29 cellular contexts compared by ENCODE assay signal in the genomic region with DNA sequence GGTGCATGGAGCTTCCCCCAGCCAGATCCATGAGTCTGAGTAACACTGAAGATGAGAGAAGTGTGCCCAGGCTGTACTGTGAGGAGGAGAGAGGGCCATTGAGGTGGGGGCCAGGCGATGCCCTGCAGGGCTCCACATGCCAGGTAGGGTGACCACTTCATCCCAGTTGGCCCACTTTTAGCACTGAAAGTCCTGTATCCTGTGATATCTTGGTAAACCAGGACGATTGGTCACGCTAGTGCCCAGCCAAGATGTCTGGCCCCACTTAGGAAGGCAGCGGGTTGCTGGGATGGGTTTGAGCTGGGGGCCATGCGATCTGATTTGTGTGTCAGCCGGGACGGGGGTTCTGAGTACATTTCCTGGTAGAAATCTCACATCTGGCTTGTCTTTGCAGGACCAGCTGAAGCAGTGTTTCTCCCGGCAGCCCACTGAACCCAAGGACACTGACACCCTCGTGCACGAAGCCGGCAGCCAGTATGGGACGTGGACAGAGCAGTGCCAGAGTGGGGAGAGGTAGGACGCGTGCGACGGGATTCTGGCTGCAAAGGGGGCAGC. TPM values are rescaled to one million over a fixed set of nuclear protein-coding genes. Genes with fewer than 3 reads are reported as not detected.
DNase-seq lines count a peak whose midpoint lies in the region; ATAC-seq, FAIRE-seq and TF ChIP-seq lines count a peak whose summit lies in the region.
"Had no signal": no experiment of that assay in that cellular context is flagged by ENCODE, and none has a peak within 500 bp of the region (broad histone marks: within the 10 kb centered on the region; RNA-seq: fewer than 3 reads in every experiment).

No MANE protein-coding gene starts in this region.

- POLR2A ChIA-PET in H1 (lab: Charles Lee; ENCODE audit: partially characterized antibody), result interaction anchor here (0.5 kb wide), 1 partner anchor 18 kb away, joined by 3 read pairs; no protein-coding TSS in a partner anchor

- H3K27ac Mint-ChIP-seq in natural killer cell treated with Interleukin-12 subunit alpha and Interleukin-12 subunit beta and Interleukin-15 and Interleukin-18, amount 100 ng/mL, for 72 hours, result no peak overlapping the region
- H3K27ac Mint-ChIP-seq in natural killer cell, result no peak overlapping the region
- H3K27ac Mint-ChIP-seq: CD4-positive, alpha-beta T cell; HFFc6 had no signal

- H2BK120ac ChIP-seq in H1 (replicated peaks; ENCODE audit: low read depth, low read length) (no peak overlapping the region), mesenchymal stem cell (ENCODE audit: low read depth, low read length) (no peak overlapping the region)

- no peak overlapping the region for H2BK20ac ChIP-seq in H1 (ENCODE audit: low read length)

- H3K79me2 ChIP-seq in H1 (ENCODE audit: control insufficient read depth in 1 of 2, insufficient read depth in 2 of 2, low read length in 2 of 2), result no peaks in the 10 kb centered on the region

- TF ChIP-seq RAD21 in H1 (IDR thresholded peaks at IDR 0.05 in 1 of 2, conservative IDR thresholded peaks at IDR 0.05 in 1 of 2; ENCODE audit: low read depth in 2 of 2, low read length in 2 of 2), result no peak

- H4K91ac ChIP-seq in H1 (replicated peaks; ENCODE audit: insufficient read length, low read length) (peak overlapping the region; percentile 17), mesenchymal stem cell (ENCODE audit: low read length) (no peak overlapping the region)

- 0 out of 7 replicates have a peak, but pooled peaks cover 0 to 4% (median 0%) of the 10 kb centered on the region in 4 experiments for H3K4me1 ChIP-seq in H1 (replicated peaks in 1 of 4; ENCODE audit: control insufficient read depth in 3 of 4, insufficient read depth in 4 of 4, low read length in 3 of 4)
- peaks cover 1% of the 10 kb centered on the region for H3K4me1 ChIP-seq in mesenchymal stem cell (ENCODE audit: control insufficient read depth, insufficient read depth, low read depth, low read length)
- H3K4me1 ChIP-seq: HAP-1 had no signal

- H2BK12ac ChIP-seq in H1 (ENCODE audit: low read depth, low read length) (no peak overlapping the region), mesenchymal stem cell (ENCODE audit: low read length in 2 of 2) (no peak overlapping the region)

- no peak for FAIRE-seq in H1 (lab: Jason Lieb, UNC)
- peak; percentile 84 for FAIRE-seq in urothelium cell line (lab: Jason Lieb, UNC)
- FAIRE-seq: A549, GM18507, HTR-8/SVneo had no signal

- H3K14ac ChIP-seq in H1 (ENCODE audit: insufficient read length) (no peak overlapping the region), mesenchymal stem cell (ENCODE audit: low read length in 2 of 2) (no peak overlapping the region)

- intact Hi-C loops in natural killer cell (cut with micrococcal nuclease), result no loop called here
- intact Hi-C loops in left colon (cut with DNase I, micrococcal nuclease), result no loop called here

- H2AK5ac ChIP-seq in H1 (ENCODE audit: low read depth, low read length) (no peak overlapping the region), mesenchymal stem cell (ENCODE audit: low read length, severe bottlenecking) (no peak overlapping the region)

- no peak for ATAC-seq in natural killer cell treated with Interleukin-12 subunit alpha and Interleukin-12 subunit beta and Interleukin-15 and Interleukin-18, amount 100 ng/mL, for 72 hours
- no peak for ATAC-seq in natural killer cell
- ATAC-seq in left colon, result no peak
- no peak for ATAC-seq in HG03378 (IDR thresholded peaks at IDR 0.05; ENCODE audit: unreplicated experiment)
- ATAC-seq: A549 had no signal

- TF ChIP-seq CTCF in natural killer cell (IDR thresholded peaks at IDR 0.05), result no peak
- no peak for TF ChIP-seq CTCF in H1 (IDR thresholded peaks at IDR 0.05; ENCODE audit: control extremely low read depth in 1 of 3, insufficient read depth in 1 of 3, low read depth in 1 of 3, low read length in 3 of 3)

- H3K23ac ChIP-seq in H1 (ENCODE audit: insufficient read length) (no peak overlapping the region), mesenchymal stem cell (ENCODE audit: low read length in 2 of 2) (no peak overlapping the region)

- H3K23me2 ChIP-seq in H1 (ENCODE audit: low read depth, low read length), result no peaks in the 10 kb centered on the region

- no peaks in the 10 kb centered on the region for H3K9me3 Mint-ChIP-seq in natural killer cell treated with Interleukin-12 subunit alpha and Interleukin-12 subunit beta and Interleukin-15 and Interleukin-18, amount 100 ng/mL, for 72 hours
- no peaks in the 10 kb centered on the region for H3K9me3 Mint-ChIP-seq in natural killer cell
- H3K9me3 Mint-ChIP-seq: CD4-positive, alpha-beta T cell had no signal

- no peak overlapping the region for H3K4me3 Mint-ChIP-seq in natural killer cell treated with Interleukin-12 subunit alpha and Interleukin-12 subunit beta and Interleukin-15 and Interleukin-18, amount 100 ng/mL, for 72 hours
- no peak overlapping the region for H3K4me3 Mint-ChIP-seq in natural killer cell
- H3K4me3 Mint-ChIP-seq: CD4-positive, alpha-beta T cell; HFFc6 had no signal

- H3K4me1 Mint-ChIP-seq in natural killer cell treated with Interleukin-12 subunit alpha and Interleukin-12 subunit beta and Interleukin-15 and Interleukin-18, amount 100 ng/mL, for 72 hours (ENCODE audit: low read depth in 2 of 2), result no peaks in the 10 kb centered on the region
- H3K4me1 Mint-ChIP-seq in natural killer cell, result no peaks in the 10 kb centered on the region

- H2AFZ ChIP-seq in H1 (ENCODE audit: low read length) (no peak overlapping the region), mesenchymal stem cell (ENCODE audit: low read depth, low read length) (no peak overlapping the region)
- H2AFZ ChIP-seq: GM23248 had no signal

- WGBS in H1 (ENCODE audit: extremely low coverage in 1 of 2, insufficient coverage in 1 of 2, insufficient read length in 1 of 2, insufficient replicate concordance in 2 of 2, low coverage in 1 of 2, low lambda C conversion rate in 2 of 2, missing lambda C conversion rate in 1 of 2), 2 experiments, result 87% methylated on average over 16 of the region's 16 CpGs; no CpG with 5 or more reads in 1 of the 2 experiments
- WGBS in mesenchymal stem cell, result 89% methylated on average over 12 of the region's 16 CpGs

- H3K4me3 ChIP-seq in H1 (ENCODE audit: extremely low read depth in 1 of 4, insufficient read depth in 2 of 4, low read depth in 3 of 4, low read length in 4 of 4), result no peak overlapping the region
- H3K4me3 ChIP-seq in mesenchymal stem cell (ENCODE audit: insufficient read depth in 1 of 2, low read depth in 1 of 2, low read length in 2 of 2), result no peak overlapping the region
- H3K4me3 ChIP-seq: A549; BLaER1 treated with 17β-estradiol and CSF1 and Interleukin-3, amounts not matched to agents 10 nM and 100 nM; GM23248; HAP-1; MG63 had no signal

- TF ChIP-seq EP300 in H1 (IDR thresholded peaks at IDR 0.05; ENCODE audit: borderline replicate concordance in 1 of 2, low read depth in 2 of 2, low read length in 2 of 2), result no peak

- H3K27ac ChIP-seq in H1 (ENCODE audit: low read depth, low read length), result no peak overlapping the region
- H3K27ac ChIP-seq in mesenchymal stem cell (ENCODE audit: low read length, poor library complexity, severe bottlenecking), result no peak overlapping the region
- H3K27ac ChIP-seq: A549; BLaER1 treated with 17β-estradiol and CSF1 and Interleukin-3, amounts not matched to agents 10 nM and 100 nM; GM23248 had no signal

- no peak overlapping the region for H4K5ac ChIP-seq in H1 (ENCODE audit: insufficient read length, low read depth, low read length)

- no peak overlapping the region for H3K4me2 ChIP-seq in H1 (ENCODE audit: insufficient read depth in 1 of 2, low read depth in 2 of 2, low read length in 2 of 2)
- no peak overlapping the region for H3K4me2 ChIP-seq in mesenchymal stem cell (ENCODE audit: low read length, poor library complexity, severe bottlenecking)
- H3K4me2 ChIP-seq: A549; BLaER1 treated with 17β-estradiol and CSF1 and Interleukin-3, amounts not matched to agents 10 nM and 100 nM had no signal

- no peak overlapping the region for H3K56ac ChIP-seq in H1 (replicated peaks; ENCODE audit: insufficient read length, low read depth, low read length)

- TF ChIP-seq POLR2A in H1 (IDR thresholded peaks at IDR 0.05; ENCODE audit: control extremely low read depth in 1 of 2, low read depth in 2 of 2, low read length in 2 of 2), result no peak

- H3K27me3 ChIP-seq in H1 (replicated peaks in 1 of 4; ENCODE audit: control insufficient read depth in 3 of 4, extremely low read depth in 1 of 4, insufficient read depth in 3 of 4, low read length in 3 of 4) (no peaks in the 10 kb centered on the region), mesenchymal stem cell (ENCODE audit: control insufficient read depth in 1 of 2, insufficient read depth in 1 of 2, low read length in 2 of 2) (no peaks in the 10 kb centered on the region)
- H3K27me3 ChIP-seq: BLaER1 treated with 17β-estradiol and CSF1 and Interleukin-3, amounts not matched to agents 10 nM and 100 nM; MG63 had no signal

- no peaks in the 10 kb centered on the region for H3K36me3 Mint-ChIP-seq in natural killer cell treated with Interleukin-12 subunit alpha and Interleukin-12 subunit beta and Interleukin-15 and Interleukin-18, amount 100 ng/mL, for 72 hours
- no peaks in the 10 kb centered on the region for H3K36me3 Mint-ChIP-seq in natural killer cell

- no peaks in the 10 kb centered on the region; a peak in 2 of 8 replicates for H3K36me3 ChIP-seq in H1 (ENCODE audit: control insufficient read depth in 2 of 4, insufficient read depth in 4 of 4, low read length in 3 of 4)
- peaks cover 13 to 20% of the 10 kb centered on the region in 2 experiments for H3K36me3 ChIP-seq in mesenchymal stem cell (ENCODE audit: control insufficient read depth in 1 of 2, insufficient read depth in 2 of 2, low read depth in 1 of 2, low read length in 2 of 2)
- H3K36me3 ChIP-seq: BLaER1 treated with 17β-estradiol and CSF1 and Interleukin-3, amounts not matched to agents 10 nM and 100 nM had no signal

- H2BK5ac ChIP-seq in H1 (ENCODE audit: low read depth, low read length) (no peak overlapping the region), mesenchymal stem cell (ENCODE audit: low read depth, low read length, poor library complexity, severe bottlenecking) (no peak overlapping the region)

- DNase-seq in natural killer cell treated with Interleukin-12 subunit alpha and Interleukin-12 subunit beta and Interleukin-15 and Interleukin-18, amount 100 ng/mL, for 72 hours (ENCODE audit: low spot score), result peak; percentile 41
- no peak for DNase-seq in natural killer cell
- no peak for DNase-seq in H1 (ENCODE audit: low read depth in 1 of 2, low spot score in 2 of 2)
- no peak for DNase-seq in mesenchymal stem cell
- no peak for DNase-seq in urothelium cell line (ENCODE audit: low spot score)
- no peak for DNase-seq in left colon
- no peak for DNase-seq in NCI-H187 treated with DMSO at 0.1 percent for 48 hours (lab: John Stamatoyannopoulos, UW)
- DNase-seq: AML-193; CD4-positive, alpha-beta T cell; DMS53; GM23248; HFFc6; KBM-7; MG63; NCI-H2029 treated with DMSO at 0.1 percent for 48 hours; NCI-H69; RPMI8226; SHP77 had no signal

- H4K20me1 ChIP-seq in H1 (replicated peaks in 1 of 2; ENCODE audit: control insufficient read depth in 1 of 2, insufficient read depth in 2 of 2, low read length in 2 of 2), result peaks cover 0 to 3% of the 10 kb centered on the region in 2 experiments
- H4K20me1 ChIP-seq: BLaER1 treated with 17β-estradiol and CSF1 and Interleukin-3, amounts not matched to agents 10 nM and 100 nM had no signal

- no peak overlapping the region for H4K8ac ChIP-seq in H1 (ENCODE audit: extremely low read depth, insufficient read depth, low read length)
- no peak overlapping the region for H4K8ac ChIP-seq in mesenchymal stem cell (ENCODE audit: low read length)

- H2BK15ac ChIP-seq in H1 (ENCODE audit: low read length), result no peak overlapping the region
- H2BK15ac ChIP-seq in mesenchymal stem cell (ENCODE audit: low read depth, poor library complexity, severe bottlenecking), result peak overlapping the region; percentile 55

- H3K4ac ChIP-seq in H1 (replicated peaks; ENCODE audit: insufficient read length, low read depth, low read length) (no peak overlapping the region), mesenchymal stem cell (ENCODE audit: low read depth in 1 of 2, low read length in 2 of 2) (no peak overlapping the region)

- H3K9me3 ChIP-seq in H1 (ENCODE audit: insufficient read depth in 2 of 2, low read depth in 1 of 2, low read length in 1 of 2), result no peaks in the 10 kb centered on the region
- H3K9me3 ChIP-seq in mesenchymal stem cell (ENCODE audit: control insufficient read depth, low read length), result no peaks in the 10 kb centered on the region
- H3K9me3 ChIP-seq: A549; BLaER1 treated with 17β-estradiol and CSF1 and Interleukin-3, amounts not matched to agents 10 nM and 100 nM; HAP-1; MG63 had no signal

- CTCF ChIA-PET in H1 (lab: Charles Lee; ENCODE audit: partially characterized antibody), result interaction anchor here (1.0 to 6.0 kb wide), 4 partner anchors 10 to 89 kb away, joined by 3 to 37 read pairs (median 6); no protein-coding TSS in a partner anchor

- H3K18ac ChIP-seq in H1 (ENCODE audit: extremely low read depth, low read length) (no peak overlapping the region), mesenchymal stem cell (ENCODE audit: low read depth in 1 of 2, low read length in 2 of 2) (no peak overlapping the region)

- H3K79me1 ChIP-seq in H1 (ENCODE audit: low read depth, low read length) (no peaks in the 10 kb centered on the region), mesenchymal stem cell (replicated peaks; ENCODE audit: low read length, poor library complexity, severe bottlenecking) (peaks cover 2% of the 10 kb centered on the region)

- H3K27me3 Mint-ChIP-seq in natural killer cell treated with Interleukin-12 subunit alpha and Interleukin-12 subunit beta and Interleukin-15 and Interleukin-18, amount 100 ng/mL, for 72 hours, result no peaks in the 10 kb centered on the region
- no peaks in the 10 kb centered on the region for H3K27me3 Mint-ChIP-seq in natural killer cell (ENCODE audit: low read depth in 2 of 2)
- H3K27me3 Mint-ChIP-seq: CD4-positive, alpha-beta T cell had no signal

- H3K9ac ChIP-seq in H1 (replicated peaks in 1 of 4; ENCODE audit: extremely low read depth in 1 of 4, low read depth in 3 of 4, low read length in 3 of 4) (no peak overlapping the region), mesenchymal stem cell (ENCODE audit: low read length) (no peak overlapping the region)
- H3K9ac ChIP-seq: BLaER1 treated with 17β-estradiol and CSF1 and Interleukin-3, amounts not matched to agents 10 nM and 100 nM; GM23248 had no signal

RNA-seq across cellular contexts. Expression of a gene that starts 29.2 kb away (rescaled TPM):
- under 1 TPM in 1 of 2 donors, not detected in 1; 0.78 TPM for total RNA-seq in natural killer cell treated with Interleukin-12 subunit alpha and Interleukin-12 subunit beta and Interleukin-15 and Interleukin-18, amount 100 ng/mL, for 72 hours
- total RNA-seq in natural killer cell (under 1 TPM in 1 of 3 donors, not detected in 2; 0.68 TPM), left colon (1 to 10 TPM in 1 of 2 donors, under 1 TPM in 1; 0.70 to 2.1 TPM)
- total RNA-seq in H1 (2021; fragmentation: NEBNext Ultra II Directional; extraction: Animal tissue kit (Norgen Biotek cat#: 25700)), result 0.58 TPM in 1 of 2 replicates, not detected in the other
- 0.44 and 0.63 TPM in 2 replicates for polyA plus RNA-seq in H1 (2011; rRNA removed)
- polyA plus RNA-seq in H1 (2011; cell fraction: cytosol; rRNA removed), result 0.78 TPM
- polyA plus RNA-seq in H1 (2011; cell fraction: nucleus; rRNA removed), result 1.3 TPM
- polyA plus RNA-seq in H1 (2012, experiment 1 of 2), result 0.20 to 0.31 TPM (median 0.23 TPM) in 3 of 4 replicates, not detected in the other
- not detected for polyA plus RNA-seq in H1 (2012, experiment 2 of 2)
- polyA plus RNA-seq in H1 (2013, experiment 1 of 2), result 0.30 TPM
- 0.15 TPM for polyA plus RNA-seq in H1 (2013, experiment 2 of 2)
- polyA minus RNA-seq in H1 (2011; rRNA and poly(A)+ RNA removed), result not detected in 2 replicates
- not detected for polyA minus RNA-seq in H1 (2011; cell fraction: cytosol; rRNA and poly(A)+ RNA removed)
- polyA minus RNA-seq in H1 (2011; cell fraction: nucleus; rRNA and poly(A)+ RNA removed), result not detected
- polyA plus RNA-seq in mesenchymal stem cell (2013, experiment 1 of 2), result not detected
- not detected for polyA plus RNA-seq in mesenchymal stem cell (2013, experiment 2 of 2)
- total RNA-seq: CD4-positive, alpha-beta T cell; Daoy; G401; GM23248; HFFc6; LHCN-M2; NCI-H460 had no signal
- polyA plus RNA-seq: A549, GM23248 had no signal

RNA-seq across cellular contexts. Expression of a gene that starts 48.9 kb away (rescaled TPM):
- not detected for total RNA-seq in natural killer cell treated with Interleukin-12 subunit alpha and Interleukin-12 subunit beta and Interleukin-15 and Interleukin-18, amount 100 ng/mL, for 72 hours
- total RNA-seq in natural killer cell (not detected), left colon (under 1 TPM; 0.37 to 0.67 TPM)
- total RNA-seq in H1 (2021; fragmentation: NEBNext Ultra II Directional; extraction: Animal tissue kit (Norgen Biotek cat#: 25700)), result not detected in 2 replicates
- 0.12 and 0.31 TPM in 2 replicates for polyA plus RNA-seq in H1 (2011; rRNA removed)
- 0.16 TPM for polyA plus RNA-seq in H1 (2011; cell fraction: cytosol; rRNA removed)
- polyA plus RNA-seq in H1 (2011; cell fraction: nucleus; rRNA removed), result 0.31 TPM
- polyA plus RNA-seq in H1 (2012, experiment 1 of 2), result 0.29 to 0.44 TPM in 2 of 4 replicates, not detected in the others
- polyA plus RNA-seq in H1 (2012, experiment 2 of 2), result not detected
- not detected for polyA plus RNA-seq in H1 (2013, experiment 1 of 2)
- polyA plus RNA-seq in H1 (2013, experiment 2 of 2), result not detected
- polyA minus RNA-seq in H1 (2011; rRNA and poly(A)+ RNA removed), result not detected in 2 replicates
- not detected for polyA minus RNA-seq in H1 (2011; cell fraction: cytosol; rRNA and poly(A)+ RNA removed)
- not detected for polyA minus RNA-seq in H1 (2011; cell fraction: nucleus; rRNA and poly(A)+ RNA removed)
- not detected for polyA plus RNA-seq in mesenchymal stem cell (2013, experiment 1 of 2)
- 0.07 TPM for polyA plus RNA-seq in mesenchymal stem cell (2013, experiment 2 of 2)
- total RNA-seq: CD4-positive, alpha-beta T cell; Daoy; G401; GM23248; LHCN-M2; NCI-H460; SK-MEL-5 had no signal
- polyA plus RNA-seq: A549, GM23248 had no signal
